ENCODE assay signal across 11 cellular contexts in genomic region chr6:21738180-21739094, GRCh38.
DNase-seq lines count a peak whose midpoint lies in the region; TF ChIP-seq lines count a peak whose summit lies in the region.
"Had no signal": no experiment of that assay in that cellular context is flagged by ENCODE, and none has a peak within 500 bp of the region (broad histone marks: within the 10 kb centered on the region; RNA-seq: fewer than 3 reads in every experiment).

No MANE protein-coding gene starts in this region.

- H3K27ac Mint-ChIP-seq in glutamatergic neuron (ENCODE audit: unreplicated experiment), result no peak overlapping the region
- H3K27ac Mint-ChIP-seq: activated T-helper 1 cell treated with anti-CD3 and anti-CD28 coated beads, Interleukin-12 subunit alpha, Interleukin-12 subunit beta, Interleukin-2, Interleukin-4 antibody, amounts not matched to agents 30 ng/mL and 10 ng/mL and 1 ng/mL, durations not matched to agents 14 hours and 24 hours and 36 hours had no signal

- TF ChIP-seq EP300 in esophagus muscularis mucosa (IDR thresholded peaks at IDR 0.05), result no peak

- no peak overlapping the region for H3K27ac ChIP-seq in esophagus muscularis mucosa (replicated peaks in 1 of 4)
- H3K27ac ChIP-seq in prostate gland, result no peak overlapping the region
- H3K27ac ChIP-seq: uterus had no signal

- no peaks in the 10 kb centered on the region for H3K36me3 Mint-ChIP-seq in glutamatergic neuron (ENCODE audit: unreplicated experiment)

- H3K9me3 ChIP-seq in esophagus muscularis mucosa, result no peaks in the 10 kb centered on the region
- no peaks in the 10 kb centered on the region for H3K9me3 ChIP-seq in prostate gland
- H3K9me3 ChIP-seq: uterus had no signal

- TF ChIP-seq POLR2A in esophagus muscularis mucosa (IDR thresholded peaks at IDR 0.05; ENCODE audit: low read depth) (no peak), prostate gland (IDR thresholded peaks at IDR 0.05) (no peak)

- no peak overlapping the region for H3K4me3 Mint-ChIP-seq in glutamatergic neuron (ENCODE audit: unreplicated experiment)
- H3K4me3 Mint-ChIP-seq: activated T-helper 1 cell treated with anti-CD3 and anti-CD28 coated beads, Interleukin-12 subunit alpha, Interleukin-12 subunit beta, Interleukin-2, Interleukin-4 antibody, amounts not matched to agents 30 ng/mL and 10 ng/mL and 1 ng/mL, durations not matched to agents 14 hours and 24 hours and 36 hours had no signal

- H3K27me3 ChIP-seq in esophagus muscularis mucosa (no peaks in the 10 kb centered on the region), prostate gland (replicated peaks; ENCODE audit: insufficient read depth) (no peaks in the 10 kb centered on the region)
- H3K27me3 ChIP-seq: uterus had no signal

- H3K36me3 ChIP-seq in esophagus muscularis mucosa (no peaks in the 10 kb centered on the region), prostate gland (no peaks in the 10 kb centered on the region)
- H3K36me3 ChIP-seq: uterus had no signal

- H3K9me3 Mint-ChIP-seq in glutamatergic neuron (ENCODE audit: unreplicated experiment), result no peaks in the 10 kb centered on the region
- H3K9me3 Mint-ChIP-seq: activated T-helper 1 cell treated with anti-CD3 and anti-CD28 coated beads, Interleukin-12 subunit alpha, Interleukin-12 subunit beta, Interleukin-2, Interleukin-4 antibody, amounts not matched to agents 30 ng/mL and 10 ng/mL and 1 ng/mL, durations not matched to agents 14 hours and 24 hours and 36 hours had no signal

- H3K27me3 Mint-ChIP-seq in glutamatergic neuron (ENCODE audit: unreplicated experiment), result peaks cover 8% of the 10 kb centered on the region

- no peak for TF ChIP-seq CTCF in esophagus muscularis mucosa (IDR thresholded peaks at IDR 0.05)
- TF ChIP-seq CTCF in prostate gland (IDR thresholded peaks at IDR 0.05), result no peak
- no peak for TF ChIP-seq CTCF in glutamatergic neuron (IDR thresholded peaks at IDR 0.05; ENCODE audit: partially characterized antibody, unreplicated experiment)

- peak; percentile 34 for DNase-seq in NCI-H2171 treated with DMSO at 0.1 percent for 48 hours (lab: John Stamatoyannopoulos, UW)
- no peak for DNase-seq in NCI-H2171 (lab: John Stamatoyannopoulos, UW)
- peak; percentile 93 for DNase-seq in NCI-H748 (lab: John Stamatoyannopoulos, UW; ENCODE audit: unreplicated experiment)
- DNase-seq in esophagus muscularis mucosa (ENCODE audit: extremely low spot score), result peak; percentile 62
- DNase-seq in prostate gland (ENCODE audit: low spot score), result peak; percentile 17
- no peak for DNase-seq in activated gamma-delta T cell treated with Interleukin-2 at 50 U/mL for 16 hours
- no peak for DNase-seq in CD1c-positive myeloid dendritic cell (ENCODE audit: extremely low spot score)
- DNase-seq in glutamatergic neuron, result no peak
- DNase-seq: Karpas-422, uterus had no signal

- intact Hi-C loops in esophagus muscularis mucosa (cut with DNase I) (loop anchor here (5.0 to 10.0 kb wide), 2 partner anchors 56 to 144 kb away; partner anchors contain the start of gene SOX4), prostate gland (cut with DNase I) (no loop called here)

- H3K4me1 ChIP-seq in esophagus muscularis mucosa (peaks cover 5 to 81% (median 72%) of the 10 kb centered on the region in 4 donors), prostate gland (replicated peaks) (no peaks in the 10 kb centered on the region)
- H3K4me1 ChIP-seq: uterus had no signal

- H3K4me3 ChIP-seq in esophagus muscularis mucosa (no peak overlapping the region), prostate gland (no peak overlapping the region)
- H3K4me3 ChIP-seq: uterus had no signal

- peaks cover 46% of the 10 kb centered on the region for H3K4me1 Mint-ChIP-seq in glutamatergic neuron (ENCODE audit: low read depth, unreplicated experiment)

- WGBS in esophagus muscularis mucosa, result 88% methylated on average over 5 of the region's 5 CpGs
- 39% methylated on average over 5 of the region's 5 CpGs for WGBS in prostate gland

Comparison
In these comparisons a context has a peak if more than half of its experiments do, and no peak if none do; other contexts are left out.
1. DNase-seq: peak in NCI-H2171 treated with DMSO at 0.1 percent for 48 hours (single experiment), NCI-H748 (single experiment), esophagus muscularis mucosa (single experiment) and prostate gland (single experiment); none in NCI-H2171 (single experiment), activated gamma-delta T cell treated with Interleukin-2 at 50 U/mL for 16 hours (single experiment), CD1c-positive myeloid dendritic cell (single experiment) and glutamatergic neuron (single experiment).